Comparison of ENCODE assay signal across 9 cellular contexts in genomic region chr1:206909167-206909882, GRCh38. TPM values are rescaled to one million over a fixed set of nuclear protein-coding genes. Genes with fewer than 3 reads are reported as not detected.
DNase-seq lines count a peak whose midpoint lies in the region; ATAC-seq, FAIRE-seq and TF ChIP-seq lines count a peak whose summit lies in the region.
"Had no signal": no experiment of that assay in that cellular context is flagged by ENCODE, and none has a peak within 500 bp of the region (broad histone marks: within the 10 kb centered on the region; RNA-seq: fewer than 3 reads in every experiment).

No MANE protein-coding gene starts in this region.

- peak; percentile 38 to 42 for ATAC-seq in activated T-cell treated with anti-CD3 and anti-CD28 coated beads, Interleukin-2, amount 50 U/mL, for 72 hours (replicated peaks in 1 of 2)
- ATAC-seq in HG03097 (IDR thresholded peaks at IDR 0.05; ENCODE audit: low FRiP score, unreplicated experiment): no peak

- peaks cover 83% of the 10 kb centered on the region for H3K4me1 Mint-ChIP-seq in activated T-cell treated with anti-CD3 and anti-CD28 coated beads, Interleukin-2, amount 50 U/mL, for 72 hours (ENCODE audit: low read depth)

- H3K36me3 Mint-ChIP-seq in activated T-cell treated with anti-CD3 and anti-CD28 coated beads, Interleukin-2, amount 50 U/mL, for 72 hours (ENCODE audit: insufficient read depth in 2 of 2): peaks cover 12 to 18% of the 10 kb centered on the region in 2 donors

- no peaks in the 10 kb centered on the region for H4K20me1 ChIP-seq in osteoblast (ENCODE audit: insufficient read depth, low read length)

- no peaks in the 10 kb centered on the region for H3K79me2 ChIP-seq in osteoblast (ENCODE audit: insufficient read depth, low read length)

- H3K27ac ChIP-seq in osteoblast (ENCODE audit: low read depth, low read length): no peak overlapping the region

- peaks cover 14% of the 10 kb centered on the region for H3K4me1 ChIP-seq in osteoblast (ENCODE audit: insufficient read depth, low read length)

- no peaks in the 10 kb centered on the region for H3K9me3 ChIP-seq in osteoblast (ENCODE audit: low read depth, low read length)

- no peak for TF ChIP-seq POLR2A in GM12891 (IDR thresholded peaks at IDR 0.05; ENCODE audit: low read depth, low read length)

- peak overlapping the region; percentile 53 for H3K4me3 ChIP-seq in foreskin fibroblast (ENCODE audit: low read depth in 1 of 2, low read length in 2 of 2)
- peak overlapping the region; percentile 65 for H3K4me3 ChIP-seq in osteoblast (ENCODE audit: insufficient read depth, low read length)

- TF ChIP-seq CTCF in foreskin fibroblast (IDR thresholded peaks at IDR 0.05; ENCODE audit: low read depth, low read length) (no peak), osteoblast (IDR thresholded peaks at IDR 0.05; ENCODE audit: extremely low read depth, low read depth, low read length) (no peak)

- no peak for FAIRE-seq in GM12891 (lab: Jason Lieb, UNC)

- peak overlapping the region; percentile 29 for H3K27ac Mint-ChIP-seq in activated T-cell treated with anti-CD3 and anti-CD28 coated beads, Interleukin-2, amount 50 U/mL, for 72 hours

- H3K36me3 ChIP-seq in osteoblast (ENCODE audit: insufficient read depth, low read length): no peaks in the 10 kb centered on the region

- H2AFZ ChIP-seq in osteoblast (ENCODE audit: low read length): peak overlapping the region; percentile 70

- H3K4me3 Mint-ChIP-seq in activated T-cell treated with anti-CD3 and anti-CD28 coated beads, Interleukin-2, amount 50 U/mL, for 72 hours: peak overlapping the region; percentile 59 to 71

- peaks cover 0 to 3% of the 10 kb centered on the region in 2 donors for H3K9me3 Mint-ChIP-seq in activated T-cell treated with anti-CD3 and anti-CD28 coated beads, Interleukin-2, amount 50 U/mL, for 72 hours

- H3K27me3 ChIP-seq in osteoblast (ENCODE audit: insufficient read depth, low read length): peaks cover 32% of the 10 kb centered on the region

- DNase-seq in GM12891 (ENCODE audit: insufficient read length, low spot score) (no peak), NCI-H2196 (lab: John Stamatoyannopoulos, UW; ENCODE audit: unreplicated experiment) (peak; percentile 97), foreskin fibroblast (peak in 1 of 2 donors; percentile 45), osteoblast (ENCODE audit: insufficient read length, low spot score, missing footprints) (no peak), NOMO-1 treated with dmso at 0.1 percent for 144 hours (lab: John Stamatoyannopoulos, UW; ENCODE audit: unreplicated experiment) (no peak), cerebellum (ENCODE audit: low spot score) (no peak)
- peak; percentile 39 to 62 for DNase-seq in activated T-cell treated with anti-CD3 and anti-CD28 coated beads, Interleukin-2, amount 50 U/mL, for 72 hours

- no peaks in the 10 kb centered on the region for H3K27me3 Mint-ChIP-seq in activated T-cell treated with anti-CD3 and anti-CD28 coated beads, Interleukin-2, amount 50 U/mL, for 72 hours (ENCODE audit: low read depth)

- H3K4me2 ChIP-seq in osteoblast (ENCODE audit: insufficient read depth, low read length): peak overlapping the region; percentile 74

TF ChIP-seq in GM12891, 5 proteins besides CTCF, POLR2A, EP300 and RAD21:
- TF ChIP-seq POLR2AphosphoS5 (IDR thresholded peaks at IDR 0.05; ENCODE audit: low read depth, low read length) (0 out of 2 replicates have a peak, but pooled peaks have one; percentile 17), TAF1 (IDR thresholded peaks at IDR 0.05; ENCODE audit: low read depth, low read length) (no peak)

RNA-seq across cellular contexts. Expression of gene IL24, which starts 12.1 kb away (rescaled TPM):
- polyA plus RNA-seq in GM12891 (2012; ENCODE audit: low read depth, missing spikeins): 30.3 TPM
- 1 to 10 TPM; 3.9 to 5.2 TPM for total RNA-seq in activated T-cell treated with anti-CD3 and anti-CD28 coated beads, Interleukin-2, amount 50 U/mL, for 72 hours
- total RNA-seq in osteoblast (not detected in 2 replicates), cerebellum (not detected)

RNA-seq across cellular contexts. Expression of gene FCMR, which starts 12.4 kb away (rescaled TPM):
- polyA plus RNA-seq in GM12891 (2012; ENCODE audit: low read depth, missing spikeins): 233 TPM
- total RNA-seq in activated T-cell treated with anti-CD3 and anti-CD28 coated beads, Interleukin-2, amount 50 U/mL, for 72 hours: 10 to 100 TPM; 47.3 to 50.3 TPM
- total RNA-seq in osteoblast (0.29 TPM in 1 of 2 replicates, not detected in the other), cerebellum (not detected)

RNA-seq across cellular contexts. Expression of gene PIGR, which starts 36.9 kb away (rescaled TPM):
- polyA plus RNA-seq in GM12891 (2012; ENCODE audit: low read depth, missing spikeins): 10.4 TPM
- total RNA-seq in activated T-cell treated with anti-CD3 and anti-CD28 coated beads, Interleukin-2, amount 50 U/mL, for 72 hours: under 1 TPM in 1 of 2 donors, not detected in 1; 0.12 TPM
- total RNA-seq in osteoblast (not detected in 2 replicates), cerebellum (3.5 TPM)
- total RNA-seq: SK-MEL-5 had no signal

RNA-seq across cellular contexts. Expression of gene IL20, which starts 43.9 kb away (rescaled TPM):
- polyA plus RNA-seq in GM12891 (2012; ENCODE audit: low read depth, missing spikeins): not detected
- total RNA-seq in activated T-cell treated with anti-CD3 and anti-CD28 coated beads, Interleukin-2, amount 50 U/mL, for 72 hours: under 1 TPM in 1 of 2 donors, not detected in 1; 0.28 TPM
- total RNA-seq in osteoblast: not detected in 2 replicates
- total RNA-seq in cerebellum: not detected
- total RNA-seq: SK-MEL-5 had no signal

Comparison
In these comparisons a context has a peak if more than half of its experiments do, and no peak if none do; other contexts are left out.
1. DNase-seq: peak in NCI-H2196 (single experiment) and activated T-cell treated with anti-CD3 and anti-CD28 coated beads, Interleukin-2, amount 50 U/mL, for 72 hours (2 of 2); none in GM12891 (single experiment), osteoblast (single experiment), NOMO-1 treated with dmso at 0.1 percent for 144 hours (single experiment) and cerebellum (single experiment).
2. RNA of gene FCMR, which starts 12.4 kb away (total RNA-seq): 47.3 to 50.3 TPM in activated T-cell treated with anti-CD3 and anti-CD28 coated beads, Interleukin-2, amount 50 U/mL, for 72 hours; 0.29 TPM in osteoblast and not detected in cerebellum (single experiment); every median in the first group is over 10 times any median in the second.